9 cellular contexts compared by ENCODE assay signal in the genomic region with DNA sequence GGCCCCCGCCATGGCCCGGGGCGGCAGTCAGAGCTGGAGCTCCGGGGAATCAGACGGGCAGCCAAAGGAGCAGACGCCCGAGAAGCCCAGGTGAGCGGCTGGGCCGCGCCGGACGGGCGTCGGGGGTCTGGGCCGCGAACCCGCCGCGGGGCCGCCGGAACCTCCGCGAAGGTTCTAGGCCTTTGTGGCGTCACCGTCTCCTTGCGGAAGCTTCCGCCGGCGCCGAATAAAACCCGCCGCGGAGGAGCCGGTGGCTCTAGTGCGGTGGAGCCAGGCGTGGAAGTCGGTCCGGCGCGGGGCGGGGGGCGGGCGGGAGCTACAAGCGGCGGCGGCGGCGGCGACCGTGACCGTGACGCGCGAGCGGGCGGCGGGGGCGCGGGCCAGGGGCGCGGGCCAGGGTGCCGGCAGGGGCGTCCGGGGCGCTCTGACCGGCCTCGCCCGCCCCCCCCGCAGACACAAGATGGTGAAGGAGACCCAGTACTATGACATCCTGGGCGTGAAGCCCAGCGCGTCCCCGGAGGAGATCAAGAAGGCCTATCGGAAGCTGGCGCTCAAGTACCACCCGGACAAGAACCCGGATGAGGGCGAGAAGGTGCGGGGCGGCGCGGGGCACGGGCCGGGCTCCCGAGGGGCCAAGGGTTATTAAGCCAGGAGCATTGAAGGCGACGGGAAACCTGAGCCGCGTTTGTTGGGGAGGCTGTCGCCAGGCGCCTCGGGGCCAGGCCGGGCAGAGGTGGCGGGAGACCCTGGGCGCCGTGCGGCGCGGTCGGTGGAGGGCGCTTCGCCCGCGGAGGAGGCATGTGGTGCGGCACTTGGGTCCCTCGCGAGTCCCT. TPM values are rescaled to one million over a fixed set of nuclear protein-coding genes. Genes with fewer than 3 reads are reported as not detected.
DNase-seq lines count a peak whose midpoint lies in the region; ATAC-seq and TF ChIP-seq lines count a peak whose summit lies in the region.
"Had no signal": no experiment of that assay in that cellular context is flagged by ENCODE, and none has a peak within 500 bp of the region (broad histone marks: within the 10 kb centered on the region; RNA-seq: fewer than 3 reads in every experiment).

A gene (plus strand): TSS at position 259 of the 833 bp plus-strand sequence. CDS start 202 bp downstream, at position 461.

- H3K4me3 ChIP-seq in lower leg skin (ENCODE audit: low read depth, poor library complexity, severe bottlenecking): peak within 1 kb of the TSS; percentile 58
- H3K4me3 ChIP-seq: BLaER1 had no signal

- WGBS in lower leg skin, 2 donors: 1% methylated on average over 71 to 74 of the region's 107 CpGs

- DNase-seq in NCI-H1436 (lab: John Stamatoyannopoulos, UW) (peak; percentile 33), NCI-H1436 treated with DMSO at 0.1 percent for 48 hours (lab: John Stamatoyannopoulos, UW) (no peak), dermis blood vessel endothelial cell (peak; percentile 66), lower leg skin (ENCODE audit: low spot score in 2 of 2) (peak; percentile 43 to 90)
- DNase-seq in activated CD4-positive, alpha-beta T cell treated with anti-CD3 and anti-CD28 coated beads, Interleukin-2, amount 50 U/mL, for 4 hours: peak; percentile 41 to 49
- peak; percentile 29 to 44 (median 39) for DNase-seq in stimulated activated CD4-positive, alpha-beta T cell treated with anti-CD3 and anti-CD28 coated beads, TNF-alpha, amount 100 ng/mL, for 1 hour (ENCODE audit: low read depth in 3 of 3, low spot score in 1 of 3)

- ATAC-seq in HG02840 (IDR thresholded peaks at IDR 0.05; ENCODE audit: low FRiP score, unreplicated experiment): no peak
- no peak for ATAC-seq in GM21737 (IDR thresholded peaks at IDR 0.05; ENCODE audit: unreplicated experiment)

- intact Hi-C loops in lower leg skin (cut with DNase I; ENCODE audit: low total_unique reads): no loop called here

- no peak for TF ChIP-seq POLR2A in lower leg skin (IDR thresholded peaks at IDR 0.05)

- no peak for TF ChIP-seq CTCF in lower leg skin (IDR thresholded peaks at IDR 0.05)

RNA-seq across cellular contexts. Expression of the gene that starts here (rescaled TPM):
- total RNA-seq in dermis blood vessel endothelial cell: 3.9 and 5.6 TPM in 2 replicates
- total RNA-seq in lower leg skin: 10 to 100 TPM; 36.9 to 66.8 (median 48.6) TPM
